19 cellular contexts compared by ENCODE assay signal in the genomic region with DNA sequence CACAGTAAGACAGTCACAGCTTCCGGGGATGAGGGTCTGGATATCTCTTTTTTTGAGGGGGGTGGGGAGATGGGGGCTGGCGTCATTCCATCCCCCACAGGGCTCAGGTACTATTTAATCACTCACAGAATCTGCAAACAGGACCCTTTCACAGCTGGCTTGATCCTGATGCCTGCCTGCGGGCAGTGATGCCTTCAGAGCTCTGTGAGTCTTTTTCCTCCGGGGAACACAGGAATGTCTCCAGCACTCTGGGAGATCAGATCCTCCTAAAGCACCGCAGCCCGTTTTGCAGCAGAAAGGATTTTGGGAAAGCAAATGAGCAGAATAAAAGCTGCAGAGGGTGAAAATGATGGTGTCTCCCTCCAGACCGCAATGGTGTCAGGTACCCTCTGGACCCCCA. TPM values are rescaled to one million over a fixed set of nuclear protein-coding genes. Genes with fewer than 3 reads are reported as not detected.
DNase-seq lines count a peak whose midpoint lies in the region; TF ChIP-seq lines count a peak whose summit lies in the region.
"Had no signal": no experiment of that assay in that cellular context is flagged by ENCODE, and none has a peak within 500 bp of the region (broad histone marks: within the 10 kb centered on the region; RNA-seq: fewer than 3 reads in every experiment).

No MANE protein-coding gene starts in this region.

- H3K9me3 Mint-ChIP-seq in activated CD4-positive, alpha-beta T cell treated with anti-CD3 and anti-CD28 coated beads, Interleukin-2, amount 10 ng/mL, durations not matched to agents 24 days and 14 days, result peaks cover 9% of the 10 kb centered on the region
- H3K9me3 Mint-ChIP-seq in osteocyte (ENCODE audit: unreplicated experiment), result peaks cover 2% of the 10 kb centered on the region
- H3K9me3 Mint-ChIP-seq in endothelial cell (ENCODE audit: unreplicated experiment), result peaks cover 54% of the 10 kb centered on the region

- no peak overlapping the region for H3K27ac Mint-ChIP-seq in activated CD4-positive, alpha-beta T cell treated with anti-CD3 and anti-CD28 coated beads, Interleukin-2, amount 10 ng/mL, durations not matched to agents 24 days and 14 days
- H3K27ac Mint-ChIP-seq in osteocyte (ENCODE audit: unreplicated experiment) (no peak overlapping the region), endothelial cell (ENCODE audit: unreplicated experiment) (no peak overlapping the region)
- H3K27ac Mint-ChIP-seq: CD14-positive monocyte; CD8-positive, alpha-beta T cell; H9 had no signal

- no peak for TF ChIP-seq POLR2A in esophagus muscularis mucosa (IDR thresholded peaks at IDR 0.05; ENCODE audit: low read depth)

- WGBS in esophagus muscularis mucosa, result 40% methylated on average over 7 of the region's 7 CpGs

- H3K9me3 ChIP-seq in esophagus muscularis mucosa (peaks cover 0 to 8% (median 0%) of the 10 kb centered on the region in 4 donors), HAP-1 (no peaks in the 10 kb centered on the region)

- H3K27me3 Mint-ChIP-seq in activated CD4-positive, alpha-beta T cell treated with anti-CD3 and anti-CD28 coated beads, Interleukin-2, amount 10 ng/mL, durations not matched to agents 24 days and 14 days, result peaks cover 20% of the 10 kb centered on the region
- peaks cover 17% of the 10 kb centered on the region for H3K27me3 Mint-ChIP-seq in osteocyte (ENCODE audit: unreplicated experiment)
- H3K27me3 Mint-ChIP-seq in endothelial cell (ENCODE audit: unreplicated experiment), result peaks cover 25% of the 10 kb centered on the region

- intact Hi-C loops in activated CD4-positive, alpha-beta T cell treated with anti-CD3 and anti-CD28 coated beads, Interleukin-2, amount 10 ng/mL, durations not matched to agents 24 days and 14 days (cut with micrococcal nuclease), result no loop called here
- intact Hi-C loops in esophagus muscularis mucosa (cut with DNase I), result no loop called here

- no peak for TF ChIP-seq EP300 in esophagus muscularis mucosa (IDR thresholded peaks at IDR 0.05)

- H3K4me3 Mint-ChIP-seq in activated CD4-positive, alpha-beta T cell treated with anti-CD3 and anti-CD28 coated beads, Interleukin-2, amount 10 ng/mL, durations not matched to agents 24 days and 14 days, result no peak overlapping the region
- H3K4me3 Mint-ChIP-seq in osteocyte (ENCODE audit: unreplicated experiment), result no peak overlapping the region
- no peak overlapping the region for H3K4me3 Mint-ChIP-seq in endothelial cell (ENCODE audit: unreplicated experiment)
- H3K4me3 Mint-ChIP-seq: CD14-positive monocyte; CD8-positive, alpha-beta T cell had no signal

- H3K4me3 ChIP-seq in esophagus muscularis mucosa (no peak overlapping the region), HAP-1 (no peak overlapping the region)
- H3K4me3 ChIP-seq: GM23248 had no signal

- H3K27me3 ChIP-seq in esophagus muscularis mucosa (peaks cover 0 to 95% (median 22%) of the 10 kb centered on the region in 4 donors), HAP-1 (ENCODE audit: low read depth) (no peaks in the 10 kb centered on the region)

- no peaks in the 10 kb centered on the region for H3K4me1 ChIP-seq in esophagus muscularis mucosa
- no peaks in the 10 kb centered on the region for H3K4me1 ChIP-seq in HAP-1

- no peak overlapping the region for H3K27ac ChIP-seq in esophagus muscularis mucosa (replicated peaks in 1 of 4)
- H3K27ac ChIP-seq: 22Rv1, GM23248 had no signal

- no peaks in the 10 kb centered on the region for H3K4me1 Mint-ChIP-seq in activated CD4-positive, alpha-beta T cell treated with anti-CD3 and anti-CD28 coated beads, Interleukin-2, amount 10 ng/mL, durations not matched to agents 24 days and 14 days
- H3K4me1 Mint-ChIP-seq in osteocyte (ENCODE audit: unreplicated experiment) (no peaks in the 10 kb centered on the region), endothelial cell (ENCODE audit: unreplicated experiment) (no peaks in the 10 kb centered on the region)
- H3K4me1 Mint-ChIP-seq: CD14-positive monocyte had no signal

- H3K36me3 ChIP-seq in esophagus muscularis mucosa (no peaks in the 10 kb centered on the region), HAP-1 (replicated peaks) (no peaks in the 10 kb centered on the region)

- no peak for TF ChIP-seq CTCF in esophagus muscularis mucosa (IDR thresholded peaks at IDR 0.05)
- TF ChIP-seq CTCF in osteocyte (IDR thresholded peaks at IDR 0.05), result no peak
- no peak for TF ChIP-seq CTCF in endothelial cell (IDR thresholded peaks at IDR 0.05; ENCODE audit: unreplicated experiment)

- peak; percentile 34 for DNase-seq in activated CD4-positive, alpha-beta T cell treated with anti-CD3 and anti-CD28 coated beads, Interleukin-2, amount 10 ng/mL, durations not matched to agents 24 days and 14 days
- no peak for DNase-seq in activated CD4-positive, alpha-beta T cell treated with anti-CD3 and anti-CD28 coated beads for 4 hours
- DNase-seq in esophagus muscularis mucosa (ENCODE audit: extremely low spot score) (peak; percentile 86), osteocyte (ENCODE audit: extremely low spot score, unreplicated experiment) (peak; percentile 56), GM19238 (ENCODE audit: insufficient read length, low spot score) (no peak), endothelial cell (ENCODE audit: low spot score) (no peak), HAP-1 (ENCODE audit: low spot score in 2 of 2) (no peak)
- DNase-seq: COR-L47, DMS153, DMS79 treated with DMSO at 0.1 percent for 48 hours, EL, GF-D8, GM23248, H9 had no signal

- in situ Hi-C loops in HAP-1 (cut with MboI; ENCODE audit: low sequenced_read_pairs), result no loop called here

- no peaks in the 10 kb centered on the region for H3K36me3 Mint-ChIP-seq in activated CD4-positive, alpha-beta T cell treated with anti-CD3 and anti-CD28 coated beads, Interleukin-2, amount 10 ng/mL, durations not matched to agents 24 days and 14 days (ENCODE audit: low read depth)
- no peaks in the 10 kb centered on the region for H3K36me3 Mint-ChIP-seq in osteocyte (ENCODE audit: unreplicated experiment)
- peaks cover 24% of the 10 kb centered on the region for H3K36me3 Mint-ChIP-seq in endothelial cell (ENCODE audit: low read depth, unreplicated experiment)
- H3K36me3 Mint-ChIP-seq: CD14-positive monocyte; CD8-positive, alpha-beta T cell had no signal

RNA-seq across cellular contexts. Expression of gene SHOX, which starts 13.2 kb away (rescaled TPM):
- not detected in 2 replicates for total RNA-seq in activated CD4-positive, alpha-beta T cell treated with anti-CD3 and anti-CD28 coated beads, Interleukin-2, amount 10 ng/mL, durations not matched to agents 24 days and 14 days
- total RNA-seq in esophagus muscularis mucosa (under 1 TPM in 1 of 4 donors, not detected in 3; 0.17 TPM), osteocyte (0.21 TPM in 1 of 2 replicates, not detected in the other), endothelial cell (ENCODE audit: unreplicated experiment) (not detected)
- total RNA-seq: A673; CD8-positive, alpha-beta T cell; GM23248; HepG2 had no signal

Comparison
In these comparisons a context has a peak if more than half of its experiments do, and no peak if none do; other contexts are left out.
1. DNase-seq: peak in activated CD4-positive, alpha-beta T cell treated with anti-CD3 and anti-CD28 coated beads, Interleukin-2, amount 10 ng/mL, durations not matched to agents 24 days and 14 days (single experiment), esophagus muscularis mucosa (single experiment) and osteocyte (single experiment); none in activated CD4-positive, alpha-beta T cell treated with anti-CD3 and anti-CD28 coated beads for 4 hours (0 of 2), GM19238 (single experiment), endothelial cell (single experiment) and HAP-1 (0 of 2).